ENCODE assay signal across 9 cellular contexts in genomic region chr11:74011360-74012071, GRCh38. TPM values are rescaled to one million over a fixed set of nuclear protein-coding genes. Genes with fewer than 3 reads are reported as not detected.
A peak's percentile ranks its signal among the peaks of the same experiment; 100 is the strongest.
DNase-seq lines count a peak whose midpoint lies in the region; ATAC-seq and TF ChIP-seq lines count a peak whose summit lies in the region.
"Had no signal": no experiment of that assay in that cellular context is flagged by ENCODE, and none has a peak within 500 bp of the region (broad histone marks: within the 10 kb centered on the region; RNA-seq: fewer than 3 reads in every experiment).

No MANE protein-coding gene starts in this region.

- peak; percentile 91 for TF ChIP-seq POLR2A in erythroblast (IDR thresholded peaks at IDR 0.05; ENCODE audit: low read length)

- peak; percentile 74 for ATAC-seq in CD4-positive, alpha-beta T cell (ENCODE audit: poor library complexity)
- ATAC-seq in GM21515 (IDR thresholded peaks at IDR 0.05; ENCODE audit: unreplicated experiment) (peak; percentile 82), HG03025 (IDR thresholded peaks at IDR 0.05; ENCODE audit: low FRiP score, unreplicated experiment) (no peak)

- H3K27ac ChIP-seq in CD4-positive, alpha-beta T cell (ENCODE audit: low read depth, low read length): peak overlapping the region; percentile 55
- H3K27ac ChIP-seq: neutrophil had no signal

- no peak for TF ChIP-seq CTCF in CD4-positive, alpha-beta T cell (IDR thresholded peaks at IDR 0.05)

- H3K27me3 Mint-ChIP-seq in CD4-positive, alpha-beta T cell: no peaks in the 10 kb centered on the region

- CTCF ChIA-PET in CD4-positive, alpha-beta T cell (lab: Charles Lee): interaction anchor here (1.2 to 2.5 kb wide), 3 partner anchors 10 to 31 kb away, joined by 3 to 10 read pairs (median 6); no protein-coding TSS in a partner anchor

- intact Hi-C loops in CD4-positive, alpha-beta T cell (cut with DNase I, micrococcal nuclease): loop anchor here (2.0 kb wide), 2 partner anchors 17 to 19 kb away; no protein-coding TSS in a partner anchor

- peak overlapping the region; percentile 34 for H3K4me3 Mint-ChIP-seq in CD4-positive, alpha-beta T cell

- peaks cover 12% of the 10 kb centered on the region for H3K36me3 Mint-ChIP-seq in CD4-positive, alpha-beta T cell (ENCODE audit: low read depth)

- POLR2A ChIA-PET in CD4-positive, alpha-beta T cell (lab: Charles Lee): interaction anchor here (0.6 to 11.8 kb wide), 7 partner anchors 14 to 48 kb away, joined by 3 to 111 read pairs (median 4); partner anchors contain the start of gene UCP2

- peak overlapping the region; percentile 92 for H3K27ac Mint-ChIP-seq in CD4-positive, alpha-beta T cell

- peak in 5 of 10 experiments; percentile 19 to 44 (median 35) for DNase-seq in CD4-positive, alpha-beta T cell
- DNase-seq in OCI-M2 (lab: John Stamatoyannopoulos, UW; ENCODE audit: unreplicated experiment): peak; percentile 57
- DNase-seq in erythroblast (lab: John Stamatoyannopoulos, UW): peak; percentile 96 to 99
- peak; percentile 65 for DNase-seq in stimulated activated naive CD4-positive, alpha-beta T cell treated with Interleukin-2 at 50 U/mL for 16 hours (lab: John Stamatoyannopoulos, UW)
- no peak for DNase-seq in NCI-H187 (lab: John Stamatoyannopoulos, UW)
- DNase-seq in effector CD8-positive, alpha-beta T cell (lab: John Stamatoyannopoulos, UW): no peak

- peaks cover 92% of the 10 kb centered on the region for H3K4me1 Mint-ChIP-seq in CD4-positive, alpha-beta T cell (ENCODE audit: low read depth)

- H3K9me3 Mint-ChIP-seq in CD4-positive, alpha-beta T cell: no peaks in the 10 kb centered on the region

- H3K9me3 ChIP-seq in CD4-positive, alpha-beta T cell (ENCODE audit: control insufficient read depth, low read length): no peaks in the 10 kb centered on the region
- H3K9me3 ChIP-seq: neutrophil had no signal

- no peaks in the 10 kb centered on the region for H3K27me3 ChIP-seq in CD4-positive, alpha-beta T cell (ENCODE audit: control insufficient read depth, insufficient read depth, low read length)
- H3K27me3 ChIP-seq: neutrophil had no signal

RNA-seq across cellular contexts. Expression of gene UCP3, which starts 2.6 kb away (rescaled TPM):
- total RNA-seq in CD4-positive, alpha-beta T cell: 1 to 10 TPM; 3.0 to 3.7 TPM

RNA-seq across cellular contexts. Expression of gene UCP2, which starts 28.9 kb away (rescaled TPM):
- 100 to 1,000 TPM; 467 to 468 TPM for total RNA-seq in CD4-positive, alpha-beta T cell

Comparison
In these comparisons a context has a peak if more than half of its experiments do, and no peak if none do; other contexts are left out.
1. DNase-seq: peak in OCI-M2 (single experiment), erythroblast (2 of 2) and stimulated activated naive CD4-positive, alpha-beta T cell treated with Interleukin-2 at 50 U/mL for 16 hours (single experiment); none in NCI-H187 (0 of 2) and effector CD8-positive, alpha-beta T cell (single experiment).